ENCODE assay signal across 24 cellular contexts in genomic region chr6:121835662-121836061, GRCh38.
"Had no signal": no experiment of that assay in that cellular context is flagged by ENCODE, and none has a peak within 500 bp of the region (broad histone marks: within the 10 kb centered on the region; RNA-seq: fewer than 3 reads in every experiment).

No MANE protein-coding gene starts in this region.

- H3K9me3 ChIP-seq: heart left ventricle, neutrophil, psoas muscle, spleen, testis, transverse colon had no signal

- H3K4me3 ChIP-seq: dorsolateral prefrontal cortex, heart left ventricle, lung, psoas muscle, spleen, testis, transverse colon had no signal

- H3K27me3 ChIP-seq: dorsolateral prefrontal cortex, heart left ventricle, neutrophil, spleen, testis, transverse colon had no signal

- H3K27ac ChIP-seq: dorsolateral prefrontal cortex, neutrophil, psoas muscle, spleen, testis, transverse colon had no signal

- DNase-seq: cortex of kidney; dorsolateral prefrontal cortex; effector CD8-positive, alpha-beta T cell; heart left ventricle; hypothalamus; islet precursor cell; naive thymus-derived CD4-positive, alpha-beta T cell; nephron progenitor cell; psoas muscle; retina; spleen; stimulated activated CD4-positive, alpha-beta T cell treated with anti-CD3 and anti-CD28 coated beads, Interleukin-2, amount 100 ng/mL, for 24 hours; stimulated activated CD4-positive, alpha-beta T cell treated with anti-CD3 and anti-CD28 coated beads, Interleukin-4, amount 100 ng/mL, for 4 hours; stimulated activated naive B cell treated with anti-CD40 and anti-IgM and Interleukin-4, amounts not matched to agents 10 μg/mL and 1 μg/mL and 100 μg/mL, for 72 hours; stimulated activated naive CD8-positive, alpha-beta T cell treated with anti-CD3 and anti-CD28 coated beads, Interleukin-15, amount 100 ng/mL, for 72 hours; testis; transverse colon had no signal

- H3K36me3 ChIP-seq: heart left ventricle, neutrophil, spleen, transverse colon had no signal

- H3K4me1 ChIP-seq: psoas muscle, spleen, testis, transverse colon had no signal

- FAIRE-seq: frontal cortex, urothelium cell line had no signal

- ATAC-seq: esophagus mucosa; left lobe of liver; naive thymus-derived CD4-positive, alpha-beta T cell; psoas muscle; sciatic nerve; stimulated activated naive B cell treated with anti-CD40 and anti-IgM and Interleukin-4, amounts not matched to agents 10 μg/mL and 1 μg/mL and 100 μg/mL, for 72 hours; stimulated activated naive CD8-positive, alpha-beta T cell treated with anti-CD3 and anti-CD28 coated beads, Interleukin-15, amount 100 ng/mL, for 72 hours had no signal
